ENCODE assay signal across 1 cellular context in the genomic region with DNA sequence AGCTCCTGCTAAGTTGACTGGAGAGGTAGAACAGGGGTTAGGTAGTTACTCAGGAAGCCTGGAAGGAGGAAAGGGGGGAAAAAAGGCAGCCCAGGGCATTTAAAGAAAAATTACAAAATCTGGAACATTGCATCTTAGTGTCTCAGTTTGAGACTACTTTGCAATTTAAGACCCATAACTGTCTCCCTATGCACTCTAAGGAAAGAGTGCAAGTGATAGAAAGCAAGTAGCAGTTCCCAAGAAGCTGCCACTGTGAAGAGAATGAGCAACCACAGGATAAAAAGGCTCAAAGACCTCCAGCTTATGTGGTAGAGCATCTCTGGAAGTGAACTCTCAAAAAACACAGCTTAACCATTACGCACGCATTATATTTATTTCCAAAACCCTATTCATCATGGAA.
TF ChIP-seq lines count a peak whose summit lies in the region.

No MANE protein-coding gene starts in this region.

TF ChIP-seq in WTC11, 78 proteins besides CTCF, POLR2A, EP300 and RAD21:
- TF ChIP-seq, protein P1, sequence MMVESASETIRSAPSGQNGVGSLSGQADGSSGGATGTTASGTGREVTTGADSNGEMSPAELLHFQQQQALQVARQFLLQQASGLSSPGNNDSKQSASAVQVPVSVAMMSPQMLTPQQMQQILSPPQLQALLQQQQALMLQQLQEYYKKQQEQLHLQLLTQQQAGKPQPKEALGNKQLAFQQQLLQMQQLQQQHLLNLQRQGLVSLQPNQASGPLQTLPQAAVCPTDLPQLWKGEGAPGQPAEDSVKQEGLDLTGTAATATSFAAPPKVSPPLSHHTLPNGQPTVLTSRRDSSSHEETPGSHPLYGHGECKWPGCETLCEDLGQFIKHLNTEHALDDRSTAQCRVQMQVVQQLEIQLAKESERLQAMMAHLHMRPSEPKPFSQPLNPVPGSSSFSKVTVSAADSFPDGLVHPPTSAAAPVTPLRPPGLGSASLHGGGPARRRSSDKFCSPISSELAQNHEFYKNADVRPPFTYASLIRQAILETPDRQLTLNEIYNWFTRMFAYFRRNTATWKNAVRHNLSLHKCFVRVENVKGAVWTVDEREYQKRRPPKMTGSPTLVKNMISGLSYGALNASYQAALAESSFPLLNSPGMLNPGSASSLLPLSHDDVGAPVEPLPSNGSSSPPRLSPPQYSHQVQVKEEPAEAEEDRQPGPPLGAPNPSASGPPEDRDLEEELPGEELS (CRISPR knock-in tag; IDR thresholded peaks at IDR 0.05): no peak
- TF ChIP-seq KAT7 (CRISPR knock-in tag; IDR thresholded peaks at IDR 0.05; ENCODE audit: borderline replicate concordance): no peak
- no peak for TF ChIP-seq CBFB (CRISPR knock-in tag; IDR thresholded peaks at IDR 0.05; ENCODE audit: low read depth)
- TF ChIP-seq, protein P2, sequence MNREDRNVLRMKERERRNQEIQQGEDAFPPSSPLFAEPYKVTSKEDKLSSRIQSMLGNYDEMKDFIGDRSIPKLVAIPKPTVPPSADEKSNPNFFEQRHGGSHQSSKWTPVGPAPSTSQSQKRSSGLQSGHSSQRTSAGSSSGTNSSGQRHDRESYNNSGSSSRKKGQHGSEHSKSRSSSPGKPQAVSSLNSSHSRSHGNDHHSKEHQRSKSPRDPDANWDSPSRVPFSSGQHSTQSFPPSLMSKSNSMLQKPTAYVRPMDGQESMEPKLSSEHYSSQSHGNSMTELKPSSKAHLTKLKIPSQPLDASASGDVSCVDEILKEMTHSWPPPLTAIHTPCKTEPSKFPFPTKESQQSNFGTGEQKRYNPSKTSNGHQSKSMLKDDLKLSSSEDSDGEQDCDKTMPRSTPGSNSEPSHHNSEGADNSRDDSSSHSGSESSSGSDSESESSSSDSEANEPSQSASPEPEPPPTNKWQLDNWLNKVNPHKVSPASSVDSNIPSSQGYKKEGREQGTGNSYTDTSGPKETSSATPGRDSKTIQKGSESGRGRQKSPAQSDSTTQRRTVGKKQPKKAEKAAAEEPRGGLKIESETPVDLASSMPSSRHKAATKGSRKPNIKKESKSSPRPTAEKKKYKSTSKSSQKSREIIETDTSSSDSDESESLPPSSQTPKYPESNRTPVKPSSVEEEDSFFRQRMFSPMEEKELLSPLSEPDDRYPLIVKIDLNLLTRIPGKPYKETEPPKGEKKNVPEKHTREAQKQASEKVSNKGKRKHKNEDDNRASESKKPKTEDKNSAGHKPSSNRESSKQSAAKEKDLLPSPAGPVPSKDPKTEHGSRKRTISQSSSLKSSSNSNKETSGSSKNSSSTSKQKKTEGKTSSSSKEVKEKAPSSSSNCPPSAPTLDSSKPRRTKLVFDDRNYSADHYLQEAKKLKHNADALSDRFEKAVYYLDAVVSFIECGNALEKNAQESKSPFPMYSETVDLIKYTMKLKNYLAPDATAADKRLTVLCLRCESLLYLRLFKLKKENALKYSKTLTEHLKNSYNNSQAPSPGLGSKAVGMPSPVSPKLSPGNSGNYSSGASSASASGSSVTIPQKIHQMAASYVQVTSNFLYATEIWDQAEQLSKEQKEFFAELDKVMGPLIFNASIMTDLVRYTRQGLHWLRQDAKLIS (CRISPR knock-in tag; IDR thresholded peaks at IDR 0.05; ENCODE audit: borderline replicate concordance): no peak
- TF ChIP-seq, protein P3, sequence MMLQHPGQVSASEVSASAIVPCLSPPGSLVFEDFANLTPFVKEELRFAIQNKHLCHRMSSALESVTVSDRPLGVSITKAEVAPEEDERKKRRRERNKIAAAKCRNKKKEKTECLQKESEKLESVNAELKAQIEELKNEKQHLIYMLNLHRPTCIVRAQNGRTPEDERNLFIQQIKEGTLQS (CRISPR knock-in tag; conservative IDR thresholded peaks at IDR 0.05): no peak
- no peak for TF ChIP-seq SMAD4 (CRISPR knock-in tag; IDR thresholded peaks at IDR 0.05)
- TF ChIP-seq ZNF317 (CRISPR knock-in tag; IDR thresholded peaks at IDR 0.05; ENCODE audit: borderline replicate concordance, low read depth): no peak
- TF ChIP-seq NFATC4 (CRISPR knock-in tag; IDR thresholded peaks at IDR 0.05): no peak
- TF ChIP-seq, protein P4, sequence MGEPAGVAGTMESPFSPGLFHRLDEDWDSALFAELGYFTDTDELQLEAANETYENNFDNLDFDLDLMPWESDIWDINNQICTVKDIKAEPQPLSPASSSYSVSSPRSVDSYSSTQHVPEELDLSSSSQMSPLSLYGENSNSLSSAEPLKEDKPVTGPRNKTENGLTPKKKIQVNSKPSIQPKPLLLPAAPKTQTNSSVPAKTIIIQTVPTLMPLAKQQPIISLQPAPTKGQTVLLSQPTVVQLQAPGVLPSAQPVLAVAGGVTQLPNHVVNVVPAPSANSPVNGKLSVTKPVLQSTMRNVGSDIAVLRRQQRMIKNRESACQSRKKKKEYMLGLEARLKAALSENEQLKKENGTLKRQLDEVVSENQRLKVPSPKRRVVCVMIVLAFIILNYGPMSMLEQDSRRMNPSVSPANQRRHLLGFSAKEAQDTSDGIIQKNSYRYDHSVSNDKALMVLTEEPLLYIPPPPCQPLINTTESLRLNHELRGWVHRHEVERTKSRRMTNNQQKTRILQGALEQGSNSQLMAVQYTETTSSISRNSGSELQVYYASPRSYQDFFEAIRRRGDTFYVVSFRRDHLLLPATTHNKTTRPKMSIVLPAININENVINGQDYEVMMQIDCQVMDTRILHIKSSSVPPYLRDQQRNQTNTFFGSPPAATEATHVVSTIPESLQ (CRISPR knock-in tag; IDR thresholded peaks at IDR 0.05): no peak
- TF ChIP-seq CREB1 (CRISPR knock-in tag; IDR thresholded peaks at IDR 0.05): no peak
- no peak for TF ChIP-seq NFYB (CRISPR knock-in tag; conservative IDR thresholded peaks at IDR 0.05; ENCODE audit: low read depth)
- TF ChIP-seq GABPB1 (CRISPR knock-in tag; IDR thresholded peaks at IDR 0.05): no peak
